In the genomic region with DNA sequence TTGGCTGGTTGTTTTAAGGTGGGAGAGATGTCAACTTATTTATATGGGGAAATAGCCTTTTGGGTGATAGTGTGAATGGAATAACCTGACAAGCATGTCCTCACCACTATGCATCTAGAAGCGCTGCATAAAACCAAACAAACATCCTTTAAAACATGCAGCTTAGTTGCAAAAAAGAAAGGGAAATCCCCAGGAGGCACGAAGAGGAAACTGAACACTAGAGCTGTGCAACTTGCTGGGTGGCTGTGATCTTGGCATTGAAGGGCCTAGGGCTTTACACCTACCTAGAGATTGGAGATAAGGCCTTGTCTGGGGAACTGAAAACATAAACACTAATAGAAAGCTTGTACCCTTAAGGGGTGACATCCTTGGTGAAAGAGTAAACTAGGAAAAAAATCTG, we compare ENCODE assay signal across 1 cellular context.
TF ChIP-seq lines count a peak whose summit lies in the region.

No MANE protein-coding gene starts in this region.

TF ChIP-seq in GM23338, 12 proteins besides CTCF, POLR2A, EP300 and RAD21:
- TF ChIP-seq ZNF331 (CRISPR knock-in tag; IDR thresholded peaks at IDR 0.05; ENCODE audit: low read depth) (no peak), JUNB (IDR thresholded peaks at IDR 0.05; ENCODE audit: unreplicated experiment) (no peak), ZNF462 (CRISPR knock-in tag; IDR thresholded peaks at IDR 0.05) (no peak), STAT1 (IDR thresholded peaks at IDR 0.05; ENCODE audit: unreplicated experiment) (no peak), ZNF114 (CRISPR knock-in tag; IDR thresholded peaks at IDR 0.05) (no peak), CREB1 (CRISPR knock-in tag; IDR thresholded peaks at IDR 0.05; ENCODE audit: low read depth) (no peak), ETS1 (IDR thresholded peaks at IDR 0.05) (no peak), NANOG (IDR thresholded peaks at IDR 0.05; ENCODE audit: borderline replicate concordance) (no peak), EZH2phosphoT487 (IDR thresholded peaks at IDR 0.05; ENCODE audit: unreplicated experiment) (no peak), EZH2 (IDR thresholded peaks at IDR 0.05; ENCODE audit: low read depth, unreplicated experiment) (no peak), POLR2AphosphoS5 (IDR thresholded peaks at IDR 0.05; ENCODE audit: low read depth) (no peak)
- TF ChIP-seq, protein P1, sequence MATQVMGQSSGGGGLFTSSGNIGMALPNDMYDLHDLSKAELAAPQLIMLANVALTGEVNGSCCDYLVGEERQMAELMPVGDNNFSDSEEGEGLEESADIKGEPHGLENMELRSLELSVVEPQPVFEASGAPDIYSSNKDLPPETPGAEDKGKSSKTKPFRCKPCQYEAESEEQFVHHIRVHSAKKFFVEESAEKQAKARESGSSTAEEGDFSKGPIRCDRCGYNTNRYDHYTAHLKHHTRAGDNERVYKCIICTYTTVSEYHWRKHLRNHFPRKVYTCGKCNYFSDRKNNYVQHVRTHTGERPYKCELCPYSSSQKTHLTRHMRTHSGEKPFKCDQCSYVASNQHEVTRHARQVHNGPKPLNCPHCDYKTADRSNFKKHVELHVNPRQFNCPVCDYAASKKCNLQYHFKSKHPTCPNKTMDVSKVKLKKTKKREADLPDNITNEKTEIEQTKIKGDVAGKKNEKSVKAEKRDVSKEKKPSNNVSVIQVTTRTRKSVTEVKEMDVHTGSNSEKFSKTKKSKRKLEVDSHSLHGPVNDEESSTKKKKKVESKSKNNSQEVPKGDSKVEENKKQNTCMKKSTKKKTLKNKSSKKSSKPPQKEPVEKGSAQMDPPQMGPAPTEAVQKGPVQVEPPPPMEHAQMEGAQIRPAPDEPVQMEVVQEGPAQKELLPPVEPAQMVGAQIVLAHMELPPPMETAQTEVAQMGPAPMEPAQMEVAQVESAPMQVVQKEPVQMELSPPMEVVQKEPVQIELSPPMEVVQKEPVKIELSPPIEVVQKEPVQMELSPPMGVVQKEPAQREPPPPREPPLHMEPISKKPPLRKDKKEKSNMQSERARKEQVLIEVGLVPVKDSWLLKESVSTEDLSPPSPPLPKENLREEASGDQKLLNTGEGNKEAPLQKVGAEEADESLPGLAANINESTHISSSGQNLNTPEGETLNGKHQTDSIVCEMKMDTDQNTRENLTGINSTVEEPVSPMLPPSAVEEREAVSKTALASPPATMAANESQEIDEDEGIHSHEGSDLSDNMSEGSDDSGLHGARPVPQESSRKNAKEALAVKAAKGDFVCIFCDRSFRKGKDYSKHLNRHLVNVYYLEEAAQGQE (IDR thresholded peaks at IDR 0.05; ENCODE audit: unreplicated experiment), result no peak
